In the genomic region with DNA sequence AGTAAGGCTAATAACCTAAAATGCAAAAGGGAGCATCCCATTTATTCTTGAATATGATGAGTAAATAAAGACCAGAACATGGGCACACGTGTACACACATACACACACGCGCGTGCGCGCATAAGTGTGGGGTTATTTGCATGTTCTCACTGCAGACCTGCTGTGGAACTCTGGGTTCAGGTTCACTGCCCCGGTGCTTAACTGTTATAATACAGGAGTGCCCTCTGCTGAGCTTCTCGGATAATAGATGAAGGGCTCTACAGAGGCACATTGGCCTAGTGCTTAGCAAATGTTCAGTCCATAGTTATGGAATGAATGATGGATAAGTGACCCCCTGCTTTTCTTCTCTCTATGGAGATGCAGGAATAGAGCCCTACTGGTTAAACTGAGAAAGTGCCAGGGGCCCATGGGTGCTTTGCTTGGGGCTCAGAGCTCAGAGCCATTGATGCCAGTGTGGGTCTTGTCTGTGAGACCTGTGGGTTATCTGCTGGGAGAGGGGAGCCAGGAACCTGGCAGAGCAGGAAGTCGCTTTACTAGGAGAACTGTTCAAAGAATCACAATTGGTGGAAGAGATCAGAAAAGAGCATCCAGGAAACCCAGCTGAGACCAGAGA, we compare ENCODE assay signal across 8 cellular contexts. TPM values are rescaled to one million over a fixed set of nuclear protein-coding genes. Genes with fewer than 3 reads are reported as not detected.
A peak's percentile ranks its signal among the peaks of the same experiment; 100 is the strongest.
DNase-seq lines count a peak whose midpoint lies in the region; ATAC-seq and TF ChIP-seq lines count a peak whose summit lies in the region.

No MANE protein-coding gene starts in this region.

- H3K36me3 ChIP-seq in BJ (ENCODE audit: control insufficient read depth, insufficient read depth, low read length) = no peaks in the 10 kb centered on the region

- TF ChIP-seq CTCF in BJ (IDR thresholded peaks at IDR 0.05; ENCODE audit: insufficient read depth, low read depth, low read length) (peak; percentile 65), osteocyte (IDR thresholded peaks at IDR 0.05) (peak; percentile 81)

- H3K4me3 ChIP-seq in BJ (ENCODE audit: low read depth, low read length) = no peak overlapping the region

- POLR2A ChIA-PET in BJ (lab: Charles Lee) = no interaction called here

- DNase-seq in BJ (ENCODE audit: low read depth) (no peak), NOMO-1 treated with DMSO at 0.1 percent for 48 hours (lab: John Stamatoyannopoulos, UW; ENCODE audit: unreplicated experiment) (peak; percentile 55), fibroblast of peridontal ligament (ENCODE audit: extremely low read depth) (peak; percentile 73), osteocyte (ENCODE audit: extremely low spot score, unreplicated experiment) (no peak), GF-D8 (lab: John Stamatoyannopoulos, UW) (no peak)
- DNase-seq in activated T-cell treated with anti-CD3 and anti-CD28 coated beads, Interleukin-2, amount 50 U/mL, for 24 hours = peak; percentile 75

- CTCF ChIA-PET in BJ (lab: Yijun Ruan, JAX) = interaction anchor here (0.6 to 4.7 kb wide), 24 partner anchors 9 to 818 kb away, joined by 3 to 37 read pairs (median 4); no protein-coding TSS in a partner anchor

- peaks cover 9% of the 10 kb centered on the region for H3K36me3 Mint-ChIP-seq in activated T-cell treated with anti-CD3 and anti-CD28 coated beads, Interleukin-2, amount 50 U/mL, for 24 hours (ENCODE audit: low read depth)
- no peaks in the 10 kb centered on the region for H3K36me3 Mint-ChIP-seq in osteocyte (ENCODE audit: unreplicated experiment)

- H3K4me3 Mint-ChIP-seq in activated T-cell treated with anti-CD3 and anti-CD28 coated beads, Interleukin-2, amount 50 U/mL, for 24 hours = no peak overlapping the region
- no peak overlapping the region for H3K4me3 Mint-ChIP-seq in osteocyte (ENCODE audit: unreplicated experiment)

- no peak overlapping the region for H3K27ac Mint-ChIP-seq in activated T-cell treated with anti-CD3 and anti-CD28 coated beads, Interleukin-2, amount 50 U/mL, for 24 hours
- no peak overlapping the region for H3K27ac Mint-ChIP-seq in osteocyte (ENCODE audit: unreplicated experiment)

- H3K27me3 Mint-ChIP-seq in activated T-cell treated with anti-CD3 and anti-CD28 coated beads, Interleukin-2, amount 50 U/mL, for 24 hours = no peaks in the 10 kb centered on the region
- no peaks in the 10 kb centered on the region for H3K27me3 Mint-ChIP-seq in osteocyte (ENCODE audit: unreplicated experiment)

- ATAC-seq in GM18909 (IDR thresholded peaks at IDR 0.05; ENCODE audit: poor library complexity, unreplicated experiment) (peak; percentile 48), HG03342 (IDR thresholded peaks at IDR 0.05; ENCODE audit: unreplicated experiment) (peak; percentile 41)

- H3K27me3 ChIP-seq in BJ (ENCODE audit: control insufficient read depth, insufficient read depth, low read length) = no peaks in the 10 kb centered on the region

- no peaks in the 10 kb centered on the region for H3K9me3 Mint-ChIP-seq in activated T-cell treated with anti-CD3 and anti-CD28 coated beads, Interleukin-2, amount 50 U/mL, for 24 hours
- no peaks in the 10 kb centered on the region for H3K9me3 Mint-ChIP-seq in osteocyte (ENCODE audit: unreplicated experiment)

- peaks cover 37% of the 10 kb centered on the region for H3K4me1 Mint-ChIP-seq in activated T-cell treated with anti-CD3 and anti-CD28 coated beads, Interleukin-2, amount 50 U/mL, for 24 hours (ENCODE audit: low read depth)
- peaks cover 21% of the 10 kb centered on the region for H3K4me1 Mint-ChIP-seq in osteocyte (ENCODE audit: unreplicated experiment)

RNA-seq across cellular contexts. Expression of a gene that starts 3.6 kb away (rescaled TPM):
- 1.6 and 2.1 TPM in 2 replicates for polyA plus RNA-seq in BJ (2011; rRNA removed)
- polyA minus RNA-seq in BJ (2011; rRNA and poly(A)+ RNA removed) = 1.7 and 2.0 TPM in 2 replicates
- total RNA-seq in osteocyte = 35.1 and 37.1 TPM in 2 replicates

Comparison
In these comparisons a context has a peak if more than half of its experiments do, and no peak if none do; other contexts are left out.
1. DNase-seq: peak in NOMO-1 treated with DMSO at 0.1 percent for 48 hours (single experiment), activated T-cell treated with anti-CD3 and anti-CD28 coated beads, Interleukin-2, amount 50 U/mL, for 24 hours (single experiment) and fibroblast of peridontal ligament (single experiment); none in BJ (single experiment), osteocyte (single experiment) and GF-D8 (single experiment).